ENCODE assay signal across 1 cellular context in the genomic region with DNA sequence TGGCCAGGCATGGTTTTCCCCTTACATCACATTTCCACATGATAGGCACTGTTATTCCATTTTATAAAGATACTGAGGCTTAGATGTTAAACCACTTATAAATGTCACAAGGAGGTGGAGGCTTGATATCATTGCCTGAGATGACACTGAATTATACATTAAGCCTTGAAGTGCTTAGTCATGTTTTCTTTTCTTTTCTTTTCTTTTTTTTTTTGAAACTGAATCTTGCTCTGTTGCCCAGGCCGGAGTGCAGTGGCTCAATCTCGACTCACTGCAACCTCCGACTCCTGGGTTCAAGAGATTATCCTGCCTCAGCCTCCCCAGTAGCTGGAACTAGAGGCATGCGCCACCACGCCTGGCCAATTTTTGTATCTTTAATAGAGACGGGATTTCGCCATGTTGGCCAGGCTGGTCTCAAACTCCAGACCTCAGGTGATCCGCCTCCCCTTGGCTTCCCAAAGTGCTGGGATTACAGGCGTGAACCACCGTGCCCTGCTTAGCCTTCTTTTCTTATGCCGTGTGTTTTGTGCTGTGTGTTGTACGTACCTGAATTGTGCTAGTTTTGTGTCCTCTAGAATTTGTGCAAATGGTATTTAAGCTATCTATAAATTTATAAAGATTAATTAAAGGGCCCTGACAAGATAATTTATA.
TF ChIP-seq lines count a peak whose summit lies in the region.

No MANE protein-coding gene starts in this region.

TF ChIP-seq in GM12878, 131 proteins besides CTCF, POLR2A, EP300 and RAD21:
- TF ChIP-seq BMI1 (IDR thresholded peaks at IDR 0.05; ENCODE audit: borderline replicate concordance) (no peak), TCF12 (IDR thresholded peaks at IDR 0.05; ENCODE audit: low read depth, low read length) (no peak), TCF3 (IDR thresholded peaks at IDR 0.05; ENCODE audit: borderline replicate concordance, insufficient read depth, low read depth, low read length) (no peak), POLR2AphosphoS5 (IDR thresholded peaks at IDR 0.05; ENCODE audit: low read length) (no peak), RUNX3 (IDR thresholded peaks at IDR 0.05; ENCODE audit: low read length) (no peak)
